17 cellular contexts compared by ENCODE assay signal in genomic region chr1:1111516-1112236, GRCh38. TPM values are rescaled to one million over a fixed set of nuclear protein-coding genes. Genes with fewer than 3 reads are reported as not detected.
"Had no signal": no experiment of that assay in that cellular context is flagged by ENCODE, and none has a peak within 500 bp of the region (broad histone marks: within the 10 kb centered on the region; RNA-seq: fewer than 3 reads in every experiment).

No MANE protein-coding gene starts in this region.

- H3K9me3 ChIP-seq: body of pancreas, right lobe of liver, upper lobe of left lung had no signal

- H3K27me3 ChIP-seq: body of pancreas, right lobe of liver, upper lobe of left lung had no signal

- H3K27me3 Mint-ChIP-seq: activated B cell treated with CpG ODN at 0.5 μM for 24 hours; activated CD4-positive, alpha-beta T cell treated with anti-CD3 and anti-CD28 coated beads, Interleukin-2, amount 10 ng/mL, durations not matched to agents 7 days and 5 days; activated naive CD4-positive, alpha-beta T cell treated with anti-CD3 and anti-CD28 coated beads, Interleukin-2, amount 50 U/mL, for 24 hours; progenitor cell of endocrine pancreas; stimulated activated naive B cell treated with anti-CD40 and anti-IgM and Interleukin-4, amounts not matched to agents 10 μg/mL and 1 μg/mL and 100 μg/mL, for 72 hours; T-helper 17 cell had no signal

- FAIRE-seq: islet of Langerhans, TTC549 had no signal

- H3K27ac ChIP-seq: body of pancreas, right lobe of liver, upper lobe of left lung had no signal

- DNase-seq: activated B cell treated with CpG ODN at 0.5 μM for 24 hours; activated CD4-positive, alpha-beta T cell treated with anti-CD3 and anti-CD28 coated beads, Interleukin-2, amount 10 ng/mL, durations not matched to agents 7 days and 5 days; body of pancreas; stimulated activated CD4-positive, alpha-beta T cell treated with anti-CD3 and anti-CD28 coated beads, Interleukin-2, amount 100 ng/mL, for 24 hours; stimulated activated naive B cell treated with anti-CD40 and anti-IgM and Interleukin-4, amounts not matched to agents 10 μg/mL and 1 μg/mL and 100 μg/mL, for 72 hours; substantia nigra; T-helper 17 cell; upper lobe of left lung had no signal

- H3K9me3 Mint-ChIP-seq: activated naive CD4-positive, alpha-beta T cell treated with anti-CD3 and anti-CD28 coated beads, Interleukin-2, amount 50 U/mL, for 24 hours had no signal

- H3K4me1 ChIP-seq: right lobe of liver had no signal

- H3K4me3 Mint-ChIP-seq: activated CD4-positive, alpha-beta T cell treated with anti-CD3 and anti-CD28 coated beads, Interleukin-2, amount 10 ng/mL, durations not matched to agents 7 days and 5 days; activated naive CD4-positive, alpha-beta T cell treated with anti-CD3 and anti-CD28 coated beads, Interleukin-2, amount 50 U/mL, for 24 hours; dendritic cell treated with granulocyte-macrophage colony-stimulating factor and Interleukin-4, amounts not matched to agents 40 ng/mL and 50 ng/mL, for 4 days; stimulated activated naive B cell treated with anti-CD40 and anti-IgM and Interleukin-4, amounts not matched to agents 10 μg/mL and 1 μg/mL and 100 μg/mL, for 72 hours; T-helper 17 cell had no signal

- H3K27ac Mint-ChIP-seq: activated B cell treated with CpG ODN at 0.5 μM for 24 hours; activated CD4-positive, alpha-beta T cell treated with anti-CD3 and anti-CD28 coated beads, Interleukin-2, amount 10 ng/mL, durations not matched to agents 7 days and 5 days; activated naive CD4-positive, alpha-beta T cell treated with anti-CD3 and anti-CD28 coated beads, Interleukin-2, amount 50 U/mL, for 24 hours; activated T-helper 2 cell treated with anti-CD3 and anti-CD28 coated beads, Interferon-gamma antibody, Interleukin-2, Interleukin-4, amounts not matched to agents 10 μg/mL and 5 μg/mL and 100 μg/mL, durations not matched to agents 14 hours and 24 hours and 36 hours; dendritic cell treated with granulocyte-macrophage colony-stimulating factor and Interleukin-4, amounts not matched to agents 40 ng/mL and 50 ng/mL, for 4 days; progenitor cell of endocrine pancreas; stimulated activated naive B cell treated with anti-CD40 and anti-IgM and Interleukin-4, amounts not matched to agents 10 μg/mL and 1 μg/mL and 100 μg/mL, for 72 hours; T-helper 17 cell had no signal

- ATAC-seq: body of pancreas; esophagus mucosa; right lobe of liver; stimulated activated naive B cell treated with anti-CD40 and anti-IgM and Interleukin-4, amounts not matched to agents 10 μg/mL and 1 μg/mL and 100 μg/mL, for 72 hours; T-helper 17 cell had no signal

- H3K36me3 ChIP-seq: right lobe of liver, upper lobe of left lung had no signal

- H3K4me3 ChIP-seq: body of pancreas, right lobe of liver, upper lobe of left lung had no signal

RNA-seq across cellular contexts. Expression of gene RNF223, which starts 37.6 kb away (rescaled TPM):
- total RNA-seq: activated B cell treated with CpG ODN at 0.5 μM for 24 hours; activated CD4-positive, alpha-beta T cell treated with anti-CD3 and anti-CD28 coated beads, Interleukin-2, amount 10 ng/mL, durations not matched to agents 7 days and 5 days; activated CD8-positive, alpha-beta memory T cell treated with anti-CD3 and anti-CD28 coated beads for 36 hours; activated T-helper 2 cell treated with anti-CD3 and anti-CD28 coated beads, Interferon-gamma antibody, Interleukin-2, Interleukin-4, amounts not matched to agents 10 μg/mL and 5 μg/mL and 100 μg/mL, durations not matched to agents 14 hours and 24 hours and 36 hours; progenitor cell of endocrine pancreas; right lobe of liver; T-helper 17 cell had no signal
